In the genomic region with DNA sequence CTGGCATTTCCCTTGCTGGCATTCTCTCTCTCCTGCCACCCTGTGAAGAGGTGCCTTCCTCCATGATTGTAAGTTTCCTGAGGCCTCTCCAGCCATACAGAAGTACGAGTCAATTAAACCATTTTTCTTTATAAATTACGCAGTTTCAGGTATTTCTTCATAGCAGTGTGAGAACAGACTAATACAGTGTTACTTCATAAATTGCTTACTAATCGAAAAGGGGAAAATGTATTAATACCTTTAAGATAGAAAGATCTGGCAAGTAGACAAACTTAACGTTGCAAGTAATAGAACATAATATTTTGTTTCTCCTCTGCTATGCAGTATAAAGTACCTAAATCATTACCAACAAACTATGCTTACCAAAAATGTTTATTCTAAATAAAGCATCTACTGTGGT, we compare ENCODE assay signal across 25 cellular contexts.
"Had no signal": no experiment of that assay in that cellular context is flagged by ENCODE, and none has a peak within 500 bp of the region (broad histone marks: within the 10 kb centered on the region; RNA-seq: fewer than 3 reads in every experiment).

No MANE protein-coding gene starts in this region.

- H3K9me3 ChIP-seq: colonic mucosa, esophagus squamous epithelium, gastrocnemius medialis, heart right ventricle, left lung, lower lobe of right lung, mucosa of descending colon had no signal

- ATAC-seq: effector memory CD8-positive, alpha-beta T cell; esophagus mucosa; gastrocnemius medialis; heart right ventricle; left cardiac atrium; left lung; left ventricle myocardium superior; lower lobe of right lung; mucosa of descending colon had no signal

- H3K27ac ChIP-seq: colonic mucosa, epithelial cell of prostate, esophagus squamous epithelium, gastrocnemius medialis, heart right ventricle, left lung, lower lobe of right lung had no signal

- DNase-seq: colonic mucosa; cortex of kidney; effector CD8-positive, alpha-beta T cell; effector memory CD8-positive, alpha-beta T cell; erythroblast; esophagus squamous epithelium; foreskin fibroblast; foreskin melanocyte; gastrocnemius medialis; glutamatergic neuron; head of caudate nucleus; heart right ventricle; hippocampal formation; islet precursor cell; kidney; left cardiac atrium; left lung; left ventricle myocardium superior; lower lobe of right lung; mesenchymal stem cell; mucosa of descending colon; naive B cell had no signal

- FAIRE-seq: endometrium, kidney had no signal

- H3K4me3 ChIP-seq: colonic mucosa, esophagus squamous epithelium, gastrocnemius medialis, heart right ventricle, left lung, lower lobe of right lung, mucosa of descending colon had no signal

- H3K27me3 ChIP-seq: colonic mucosa, esophagus squamous epithelium, gastrocnemius medialis, heart right ventricle, left lung had no signal

- H3K36me3 ChIP-seq: colonic mucosa, esophagus squamous epithelium, gastrocnemius medialis, heart right ventricle, left lung, lower lobe of right lung had no signal

- H3K4me1 ChIP-seq: colonic mucosa, esophagus squamous epithelium, gastrocnemius medialis, left lung, lower lobe of right lung had no signal
